18 cellular contexts compared by ENCODE assay signal in the genomic region with DNA sequence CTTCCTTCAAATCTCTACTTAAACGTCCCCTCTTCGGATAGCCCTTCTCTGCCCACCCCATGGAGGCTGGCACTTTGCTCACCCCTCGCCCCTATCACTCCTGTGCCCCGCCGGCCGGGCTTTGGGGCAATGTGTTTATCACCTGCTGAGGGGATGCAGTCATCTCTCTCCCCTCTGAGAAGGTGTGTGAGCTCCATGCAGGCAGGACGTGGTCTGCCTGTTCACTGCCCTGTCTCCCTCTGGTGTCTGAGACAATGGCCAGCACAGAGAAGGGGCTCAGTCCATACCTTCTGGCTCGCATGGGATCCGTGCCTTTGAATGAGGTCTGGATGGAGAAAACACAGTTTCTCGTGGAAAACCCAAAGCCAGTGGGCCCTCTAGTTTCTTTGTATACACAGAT.
DNase-seq lines count a peak whose midpoint lies in the region; ATAC-seq, FAIRE-seq and TF ChIP-seq lines count a peak whose summit lies in the region.
"Had no signal": no experiment of that assay in that cellular context is flagged by ENCODE, and none has a peak within 500 bp of the region (broad histone marks: within the 10 kb centered on the region; RNA-seq: fewer than 3 reads in every experiment).

No MANE protein-coding gene starts in this region.

- no peaks in the 10 kb centered on the region for H3K27me3 ChIP-seq in lower lobe of right lung (ENCODE audit: low read depth)
- H3K27me3 ChIP-seq: pancreas, SJSA1 had no signal

- H3K9me3 ChIP-seq in lower lobe of right lung, result no peaks in the 10 kb centered on the region
- H3K9me3 ChIP-seq: mucosa of descending colon, pancreas, SJSA1 had no signal

- H3K27ac ChIP-seq in lower lobe of right lung, result peak overlapping the region; percentile 73
- H3K27ac ChIP-seq: SJSA1 had no signal

- H3K9me3 Mint-ChIP-seq in activated naive CD8-positive, alpha-beta T cell treated with anti-CD3 and anti-CD28 coated beads, Interleukin-2, amount 50 U/mL, for 24 hours, result peaks cover 6% of the 10 kb centered on the region
- peaks cover 7% of the 10 kb centered on the region in 2 donors for H3K9me3 Mint-ChIP-seq in stimulated activated naive CD8-positive, alpha-beta T cell treated with anti-CD3 and anti-CD28 coated beads, Interleukin-15, amount 100 ng/mL, for 72 hours

- H3K4me3 Mint-ChIP-seq in activated naive CD8-positive, alpha-beta T cell treated with anti-CD3 and anti-CD28 coated beads, Interleukin-2, amount 50 U/mL, for 24 hours, result peak overlapping the region; percentile 4
- peak overlapping the region; percentile 29 to 51 for H3K4me3 Mint-ChIP-seq in stimulated activated naive CD8-positive, alpha-beta T cell treated with anti-CD3 and anti-CD28 coated beads, Interleukin-15, amount 100 ng/mL, for 72 hours
- H3K4me3 Mint-ChIP-seq: activated T-helper 17 cell treated with anti-CD3 and anti-CD28 coated beads, Interleukin-2, amount 50 U/mL, for 72 hours had no signal

- no peak for FAIRE-seq in urothelium cell line (lab: Jason Lieb, UNC)
- FAIRE-seq: astrocyte, pancreas had no signal

- DNase-seq in GM13977 (ENCODE audit: low spot score), result no peak
- DNase-seq in activated naive CD8-positive, alpha-beta T cell treated with anti-CD3 and anti-CD28 coated beads, Interleukin-2, amount 50 U/mL, for 24 hours, result no peak
- no peak for DNase-seq in lower lobe of right lung
- no peak for DNase-seq in stimulated activated naive CD8-positive, alpha-beta T cell treated with anti-CD3 and anti-CD28 coated beads, Interleukin-15, amount 100 ng/mL, for 72 hours
- no peak for DNase-seq in activated CD4-positive, CD25-positive, alpha-beta regulatory T cell (lab: John Stamatoyannopoulos, UW)
- DNase-seq in NCI-H526 treated with DMSO at 0.1 percent for 48 hours (lab: John Stamatoyannopoulos, UW), result no peak
- DNase-seq in urothelium cell line (ENCODE audit: low spot score), result no peak
- DNase-seq: activated CD4-positive, alpha-beta T cell treated with anti-CD3 and anti-CD28 coated beads, Interleukin-2, amount 50 U/mL, for 4 hours; cortex of kidney; DMS53; mucosa of descending colon; NCI-H1694; NCI-H345; pancreas; T1000 had no signal

- no peaks in the 10 kb centered on the region for H3K27me3 Mint-ChIP-seq in activated naive CD8-positive, alpha-beta T cell treated with anti-CD3 and anti-CD28 coated beads, Interleukin-2, amount 50 U/mL, for 24 hours
- peaks cover 15% of the 10 kb centered on the region for H3K27me3 Mint-ChIP-seq in stimulated activated naive CD8-positive, alpha-beta T cell treated with anti-CD3 and anti-CD28 coated beads, Interleukin-15, amount 100 ng/mL, for 72 hours
- H3K27me3 Mint-ChIP-seq: activated T-helper 17 cell treated with anti-CD3 and anti-CD28 coated beads, Interleukin-2, amount 50 U/mL, for 72 hours had no signal

- no peak overlapping the region for H3K4me3 ChIP-seq in lower lobe of right lung
- H3K4me3 ChIP-seq: mucosa of descending colon, pancreas, SJSA1 had no signal

- peaks cover 26% of the 10 kb centered on the region for H3K36me3 Mint-ChIP-seq in activated naive CD8-positive, alpha-beta T cell treated with anti-CD3 and anti-CD28 coated beads, Interleukin-2, amount 50 U/mL, for 24 hours (ENCODE audit: low read depth)

- intact Hi-C loops in lower lobe of right lung (cut with DNase I), result no loop called here

- no peak overlapping the region for H3K27ac Mint-ChIP-seq in activated naive CD8-positive, alpha-beta T cell treated with anti-CD3 and anti-CD28 coated beads, Interleukin-2, amount 50 U/mL, for 24 hours
- H3K27ac Mint-ChIP-seq in stimulated activated naive CD8-positive, alpha-beta T cell treated with anti-CD3 and anti-CD28 coated beads, Interleukin-15, amount 100 ng/mL, for 72 hours, result peak overlapping the region; percentile 2 to 64
- H3K27ac Mint-ChIP-seq: activated T-helper 17 cell treated with anti-CD3 and anti-CD28 coated beads, Interleukin-2, amount 50 U/mL, for 72 hours had no signal

- in situ Hi-C loops in GM13977 (cut with MboI; ENCODE audit: low pct_unique_long_range_greater_than_20kb, low sequenced_read_pairs, unreplicated experiment), result no loop called here

- TF ChIP-seq CTCF in GM13977 (IDR thresholded peaks at IDR 0.05; ENCODE audit: extremely low read depth, insufficient read depth, missing control alignments) (peak; percentile 22), lower lobe of right lung (IDR thresholded peaks at IDR 0.05) (no peak)

- peaks cover 69% of the 10 kb centered on the region for H3K4me1 ChIP-seq in lower lobe of right lung

- ATAC-seq in activated naive CD8-positive, alpha-beta T cell treated with anti-CD3 and anti-CD28 coated beads, Interleukin-2, amount 50 U/mL, for 24 hours, result no peak
- ATAC-seq in lower lobe of right lung, result no peak
- ATAC-seq in stimulated activated naive CD8-positive, alpha-beta T cell treated with anti-CD3 and anti-CD28 coated beads, Interleukin-15, amount 100 ng/mL, for 72 hours, result peak; percentile 70
- ATAC-seq: activated T-helper 17 cell treated with anti-CD3 and anti-CD28 coated beads, Interleukin-2, amount 50 U/mL, for 72 hours; mucosa of descending colon; pancreas had no signal

- H3K4me1 Mint-ChIP-seq in activated naive CD8-positive, alpha-beta T cell treated with anti-CD3 and anti-CD28 coated beads, Interleukin-2, amount 50 U/mL, for 24 hours, result peaks cover 38% of the 10 kb centered on the region
- peaks cover 19% of the 10 kb centered on the region for H3K4me1 Mint-ChIP-seq in stimulated activated naive CD8-positive, alpha-beta T cell treated with anti-CD3 and anti-CD28 coated beads, Interleukin-15, amount 100 ng/mL, for 72 hours
- H3K4me1 Mint-ChIP-seq: activated T-helper 17 cell treated with anti-CD3 and anti-CD28 coated beads, Interleukin-2, amount 50 U/mL, for 72 hours had no signal

- H3K36me3 ChIP-seq in lower lobe of right lung, result no peaks in the 10 kb centered on the region
- H3K36me3 ChIP-seq: pancreas, SJSA1 had no signal
